ENCODE assay signal across 8 cellular contexts in genomic region chr18:9869713-9870430, GRCh38. TPM values are rescaled to one million over a fixed set of nuclear protein-coding genes. Genes with fewer than 3 reads are reported as not detected.
DNase-seq lines count a peak whose midpoint lies in the region; ATAC-seq and TF ChIP-seq lines count a peak whose summit lies in the region.

No MANE protein-coding gene starts in this region.

- H3K79me2 ChIP-seq in mesendoderm (ENCODE audit: control insufficient read depth, insufficient read depth, low read length) = no peaks in the 10 kb centered on the region

- no CpG with 5 or more reads among the region's 9 CpGs for WGBS in mesendoderm (ENCODE audit: extremely low coverage, insufficient coverage, low lambda C conversion rate)

- no peak overlapping the region for H3K23ac ChIP-seq in mesendoderm (ENCODE audit: low read length)

- TF ChIP-seq CTCF in activated CD8-positive, alpha-beta T cell treated with anti-CD3 and anti-CD28 coated beads for 36 hours (IDR thresholded peaks at IDR 0.05) = no peak

- H4K5ac ChIP-seq in mesendoderm (ENCODE audit: low read length) = no peak overlapping the region

- no peak overlapping the region for H2BK120ac ChIP-seq in mesendoderm (ENCODE audit: low read depth, low read length)

- H2BK15ac ChIP-seq in mesendoderm (replicated peaks; ENCODE audit: low read depth) = no peak overlapping the region

- H3K4me3 ChIP-seq in mesendoderm (ENCODE audit: low read length) = no peak overlapping the region
- no peak overlapping the region for H3K4me3 ChIP-seq in effector memory CD4-positive, alpha-beta T cell (ENCODE audit: insufficient read depth, low read depth, low read length, poor library complexity, severe bottlenecking)

- H3K4ac ChIP-seq in mesendoderm (ENCODE audit: low read depth, low read length) = peak overlapping the region; percentile 58

- intact Hi-C loops in activated CD8-positive, alpha-beta T cell treated with anti-CD3 and anti-CD28 coated beads for 36 hours (cut with micrococcal nuclease) = no loop called here
- intact Hi-C loops in activated T-helper 2 cell treated with anti-CD3 and anti-CD28 coated beads, Interferon-gamma antibody, Interleukin-2, Interleukin-4, amounts not matched to agents 10 μg/mL and 5 μg/mL and 100 μg/mL, durations not matched to agents 14 hours and 24 hours and 36 hours (cut with micrococcal nuclease) = loop anchor here (10.0 kb wide), 1 partner anchor 655 kb away; the partner anchor contains the start of gene NAPG

- DNase-seq in activated CD8-positive, alpha-beta T cell treated with anti-CD3 and anti-CD28 coated beads for 36 hours = no peak
- no peak for DNase-seq in activated CD8-positive, alpha-beta T cell treated with anti-CD3 and anti-CD28 coated beads, Interleukin-2, amount 10 ng/mL, durations not matched to agents 7 days and 5 days
- peak; percentile 37 for DNase-seq in HT-29 (ENCODE audit: low spot score)
- no peak for DNase-seq in activated T-helper 2 cell treated with anti-CD3 and anti-CD28 coated beads, Interferon-gamma antibody, Interleukin-2, Interleukin-4, amounts not matched to agents 10 μg/mL and 5 μg/mL and 100 μg/mL, durations not matched to agents 14 hours and 24 hours and 36 hours (ENCODE audit: low spot score)
- peak; percentile 83 for DNase-seq in mesendoderm
- no peak for DNase-seq in effector memory CD4-positive, alpha-beta T cell
- no peak for DNase-seq in activated CD4-positive, alpha-beta T cell treated with anti-CD3 and anti-CD28 coated beads for 1 hour
- DNase-seq in activated effector memory CD4-positive, alpha-beta T cell treated with Interleukin-2 at 50 U/mL for 16 hours = no peak

- peak overlapping the region; percentile 30 for H4K8ac ChIP-seq in mesendoderm (ENCODE audit: low read depth, low read length)

- H3K4me1 Mint-ChIP-seq in activated CD8-positive, alpha-beta T cell treated with anti-CD3 and anti-CD28 coated beads for 36 hours (ENCODE audit: low read depth) = no peaks in the 10 kb centered on the region
- no peaks in the 10 kb centered on the region for H3K4me1 Mint-ChIP-seq in activated CD8-positive, alpha-beta T cell treated with anti-CD3 and anti-CD28 coated beads, Interleukin-2, amount 10 ng/mL, durations not matched to agents 7 days and 5 days (ENCODE audit: low read depth)
- peaks cover 35% of the 10 kb centered on the region for H3K4me1 Mint-ChIP-seq in activated T-helper 2 cell treated with anti-CD3 and anti-CD28 coated beads, Interferon-gamma antibody, Interleukin-2, Interleukin-4, amounts not matched to agents 10 μg/mL and 5 μg/mL and 100 μg/mL, durations not matched to agents 14 hours and 24 hours and 36 hours (ENCODE audit: low read depth)

- H3K9me3 Mint-ChIP-seq in activated CD8-positive, alpha-beta T cell treated with anti-CD3 and anti-CD28 coated beads for 36 hours = peaks cover 16% of the 10 kb centered on the region
- H3K9me3 Mint-ChIP-seq in activated CD8-positive, alpha-beta T cell treated with anti-CD3 and anti-CD28 coated beads, Interleukin-2, amount 10 ng/mL, durations not matched to agents 7 days and 5 days (ENCODE audit: insufficient read depth) = peaks cover 9% of the 10 kb centered on the region
- peaks cover 21% of the 10 kb centered on the region for H3K9me3 Mint-ChIP-seq in activated T-helper 2 cell treated with anti-CD3 and anti-CD28 coated beads, Interferon-gamma antibody, Interleukin-2, Interleukin-4, amounts not matched to agents 10 μg/mL and 5 μg/mL and 100 μg/mL, durations not matched to agents 14 hours and 24 hours and 36 hours

- no peak overlapping the region for H3K27ac ChIP-seq in mesendoderm (ENCODE audit: low read depth, low read length)
- H3K27ac ChIP-seq in effector memory CD4-positive, alpha-beta T cell (ENCODE audit: insufficient read depth, low read length, poor library complexity, severe bottlenecking) = no peak overlapping the region

- CTCF ChIA-PET in activated CD8-positive, alpha-beta T cell treated with anti-CD3 and anti-CD28 coated beads for 36 hours (lab: Charles Lee) = interaction anchor here (1.3 kb wide), 1 partner anchor 36 kb away, joined by 3 read pairs; no protein-coding TSS in a partner anchor
- CTCF ChIA-PET in activated CD8-positive, alpha-beta T cell treated with anti-CD3 and anti-CD28 coated beads, Interleukin-2, amount 10 ng/mL, durations not matched to agents 7 days and 5 days (lab: Charles Lee) = interaction anchor here (1.6 kb wide), 1 partner anchor 10 kb away, joined by 3 read pairs; no protein-coding TSS in a partner anchor

- peak; percentile 27 for ATAC-seq in activated CD8-positive, alpha-beta T cell treated with anti-CD3 and anti-CD28 coated beads for 36 hours
- ATAC-seq in activated CD8-positive, alpha-beta T cell treated with anti-CD3 and anti-CD28 coated beads, Interleukin-2, amount 10 ng/mL, durations not matched to agents 7 days and 5 days = no peak

- peaks cover 8% of the 10 kb centered on the region for H3K27me3 Mint-ChIP-seq in activated CD8-positive, alpha-beta T cell treated with anti-CD3 and anti-CD28 coated beads for 36 hours
- peaks cover 4% of the 10 kb centered on the region for H3K27me3 Mint-ChIP-seq in activated CD8-positive, alpha-beta T cell treated with anti-CD3 and anti-CD28 coated beads, Interleukin-2, amount 10 ng/mL, durations not matched to agents 7 days and 5 days (ENCODE audit: low read depth)
- H3K27me3 Mint-ChIP-seq in activated T-helper 2 cell treated with anti-CD3 and anti-CD28 coated beads, Interferon-gamma antibody, Interleukin-2, Interleukin-4, amounts not matched to agents 10 μg/mL and 5 μg/mL and 100 μg/mL, durations not matched to agents 14 hours and 24 hours and 36 hours (ENCODE audit: low read depth) = no peaks in the 10 kb centered on the region

- peak overlapping the region; percentile 29 for H2BK5ac ChIP-seq in mesendoderm (ENCODE audit: low read length)

- peak overlapping the region; percentile 77 for H3K56ac ChIP-seq in mesendoderm (ENCODE audit: low read length)

- H3K79me1 ChIP-seq in mesendoderm (ENCODE audit: low read length) = no peaks in the 10 kb centered on the region

- H3K4me2 ChIP-seq in mesendoderm (ENCODE audit: low read length) = no peak overlapping the region

- H3K27ac Mint-ChIP-seq in activated CD8-positive, alpha-beta T cell treated with anti-CD3 and anti-CD28 coated beads for 36 hours = no peak overlapping the region
- no peak overlapping the region for H3K27ac Mint-ChIP-seq in activated CD8-positive, alpha-beta T cell treated with anti-CD3 and anti-CD28 coated beads, Interleukin-2, amount 10 ng/mL, durations not matched to agents 7 days and 5 days
- peak overlapping the region; percentile 53 for H3K27ac Mint-ChIP-seq in activated T-helper 2 cell treated with anti-CD3 and anti-CD28 coated beads, Interferon-gamma antibody, Interleukin-2, Interleukin-4, amounts not matched to agents 10 μg/mL and 5 μg/mL and 100 μg/mL, durations not matched to agents 14 hours and 24 hours and 36 hours

- POLR2A ChIA-PET in activated CD8-positive, alpha-beta T cell treated with anti-CD3 and anti-CD28 coated beads for 36 hours (lab: Charles Lee) = no interaction called here
- POLR2A ChIA-PET in activated CD8-positive, alpha-beta T cell treated with anti-CD3 and anti-CD28 coated beads, Interleukin-2, amount 10 ng/mL, durations not matched to agents 7 days and 5 days (lab: Charles Lee) = no interaction called here

- H2AK5ac ChIP-seq in mesendoderm (ENCODE audit: low read length) = no peak overlapping the region

- H3K18ac ChIP-seq in mesendoderm (ENCODE audit: low read length) = peak overlapping the region; percentile 85

- no peak overlapping the region for H3K4me3 Mint-ChIP-seq in activated CD8-positive, alpha-beta T cell treated with anti-CD3 and anti-CD28 coated beads for 36 hours
- no peak overlapping the region for H3K4me3 Mint-ChIP-seq in activated CD8-positive, alpha-beta T cell treated with anti-CD3 and anti-CD28 coated beads, Interleukin-2, amount 10 ng/mL, durations not matched to agents 7 days and 5 days
- H3K4me3 Mint-ChIP-seq in activated T-helper 2 cell treated with anti-CD3 and anti-CD28 coated beads, Interferon-gamma antibody, Interleukin-2, Interleukin-4, amounts not matched to agents 10 μg/mL and 5 μg/mL and 100 μg/mL, durations not matched to agents 14 hours and 24 hours and 36 hours (ENCODE audit: low read depth) = no peak overlapping the region

- H3K27me3 ChIP-seq in mesendoderm (ENCODE audit: insufficient read depth, low read length, poor library complexity) = no peaks in the 10 kb centered on the region
- H3K27me3 ChIP-seq in effector memory CD4-positive, alpha-beta T cell (replicated peaks; ENCODE audit: control insufficient read depth, insufficient read depth, low read length, poor library complexity, severe bottlenecking) = no peaks in the 10 kb centered on the region

- no peaks in the 10 kb centered on the region for H3K36me3 ChIP-seq in mesendoderm (ENCODE audit: control insufficient read depth, insufficient read depth, low read length)
- H3K36me3 ChIP-seq in effector memory CD4-positive, alpha-beta T cell (ENCODE audit: control insufficient read depth, insufficient read depth, low read length) = no peaks in the 10 kb centered on the region

- H3K9me3 ChIP-seq in effector memory CD4-positive, alpha-beta T cell (ENCODE audit: control insufficient read depth, low read length) = no peaks in the 10 kb centered on the region

- H3K36me3 Mint-ChIP-seq in activated CD8-positive, alpha-beta T cell treated with anti-CD3 and anti-CD28 coated beads for 36 hours (ENCODE audit: low read depth) = no peaks in the 10 kb centered on the region
- no peaks in the 10 kb centered on the region for H3K36me3 Mint-ChIP-seq in activated CD8-positive, alpha-beta T cell treated with anti-CD3 and anti-CD28 coated beads, Interleukin-2, amount 10 ng/mL, durations not matched to agents 7 days and 5 days (ENCODE audit: low read depth)
- peaks cover 16% of the 10 kb centered on the region for H3K36me3 Mint-ChIP-seq in activated T-helper 2 cell treated with anti-CD3 and anti-CD28 coated beads, Interferon-gamma antibody, Interleukin-2, Interleukin-4, amounts not matched to agents 10 μg/mL and 5 μg/mL and 100 μg/mL, durations not matched to agents 14 hours and 24 hours and 36 hours (ENCODE audit: low read depth)

- peaks cover 19% of the 10 kb centered on the region for H3K4me1 ChIP-seq in mesendoderm (ENCODE audit: control insufficient read depth, low read depth, low read length)
- H3K4me1 ChIP-seq in effector memory CD4-positive, alpha-beta T cell (ENCODE audit: control insufficient read depth, insufficient read depth, low read length, poor library complexity, severe bottlenecking) = no peaks in the 10 kb centered on the region

- no peak overlapping the region for H3K9ac ChIP-seq in mesendoderm (ENCODE audit: low read length)

RNA-seq across cellular contexts. Expression of gene TXNDC2, which starts 15.9 kb away (rescaled TPM):
- not detected for total RNA-seq in activated CD8-positive, alpha-beta T cell treated with anti-CD3 and anti-CD28 coated beads for 36 hours
- total RNA-seq in activated CD8-positive, alpha-beta T cell treated with anti-CD3 and anti-CD28 coated beads, Interleukin-2, amount 10 ng/mL, durations not matched to agents 7 days and 5 days = not detected
- not detected in 2 replicates for total RNA-seq in HT-29 (2014; rRNA removed; shearing (Covaris generic))
- 0.21 and 0.39 TPM in 2 replicates for total RNA-seq in activated T-helper 2 cell treated with anti-CD3 and anti-CD28 coated beads, Interferon-gamma antibody, Interleukin-2, Interleukin-4, amounts not matched to agents 10 μg/mL and 5 μg/mL and 100 μg/mL, durations not matched to agents 14 hours and 24 hours and 36 hours
- polyA plus RNA-seq in mesendoderm (2013, experiment 1 of 2) = 0.11 TPM
- 0.32 TPM for polyA plus RNA-seq in mesendoderm (2013, experiment 2 of 2)

RNA-seq across cellular contexts. Expression of gene VAPA, which starts 43.9 kb away (rescaled TPM):
- total RNA-seq in activated CD8-positive, alpha-beta T cell treated with anti-CD3 and anti-CD28 coated beads for 36 hours = 100 to 1,000 TPM; 146 to 152 TPM
- total RNA-seq in activated CD8-positive, alpha-beta T cell treated with anti-CD3 and anti-CD28 coated beads, Interleukin-2, amount 10 ng/mL, durations not matched to agents 7 days and 5 days = 100 to 1,000 TPM; 138 to 142 TPM
- total RNA-seq in HT-29 (2014; rRNA removed; shearing (Covaris generic)) = 299 and 320 TPM in 2 replicates
- total RNA-seq in activated T-helper 2 cell treated with anti-CD3 and anti-CD28 coated beads, Interferon-gamma antibody, Interleukin-2, Interleukin-4, amounts not matched to agents 10 μg/mL and 5 μg/mL and 100 μg/mL, durations not matched to agents 14 hours and 24 hours and 36 hours = 216 and 223 TPM in 2 replicates
- polyA plus RNA-seq in mesendoderm (2013, experiment 1 of 2) = 128 TPM
- polyA plus RNA-seq in mesendoderm (2013, experiment 2 of 2) = 129 TPM

Comparison
In these comparisons a context has a peak if more than half of its experiments do, and no peak if none do; other contexts are left out.
1. DNase-seq: peak in HT-29 (single experiment) and mesendoderm (single experiment); none in activated CD8-positive, alpha-beta T cell treated with anti-CD3 and anti-CD28 coated beads for 36 hours (single experiment), activated CD8-positive, alpha-beta T cell treated with anti-CD3 and anti-CD28 coated beads, Interleukin-2, amount 10 ng/mL, durations not matched to agents 7 days and 5 days (single experiment), activated T-helper 2 cell treated with anti-CD3 and anti-CD28 coated beads, Interferon-gamma antibody, Interleukin-2, Interleukin-4, amounts not matched to agents 10 μg/mL and 5 μg/mL and 100 μg/mL, durations not matched to agents 14 hours and 24 hours and 36 hours (single experiment), effector memory CD4-positive, alpha-beta T cell (0 of 3), activated CD4-positive, alpha-beta T cell treated with anti-CD3 and anti-CD28 coated beads for 1 hour (single experiment) and activated effector memory CD4-positive, alpha-beta T cell treated with Interleukin-2 at 50 U/mL for 16 hours (single experiment).